In genomic region chr1:155015527-155016230, GRCh38 we compare ENCODE assay signal across 15 cellular contexts. TPM values are rescaled to one million over a fixed set of nuclear protein-coding genes. Genes with fewer than 3 reads are reported as not detected.
A peak's percentile ranks its signal among the peaks of the same experiment; 100 is the strongest.
DNase-seq lines count a peak whose midpoint lies in the region; ATAC-seq, FAIRE-seq and TF ChIP-seq lines count a peak whose summit lies in the region.
"Had no signal": no experiment of that assay in that cellular context is flagged by ENCODE, and none has a peak within 500 bp of the region (broad histone marks: within the 10 kb centered on the region; RNA-seq: fewer than 3 reads in every experiment).

No MANE protein-coding gene starts in this region.

- peaks cover 66% of the 10 kb centered on the region for H3K36me3 Mint-ChIP-seq in T-helper 2 cell treated with Interferon-gamma antibody and Interleukin-4, amounts not matched to agents 5 μg/mL and 100 μg/mL, for 36 hours (ENCODE audit: low read depth)

- no peaks in the 10 kb centered on the region for H3K27me3 Mint-ChIP-seq in T-helper 2 cell treated with Interferon-gamma antibody and Interleukin-4, amounts not matched to agents 5 μg/mL and 100 μg/mL, for 36 hours (ENCODE audit: low read depth)

- peak overlapping the region; percentile 77 for H3K27ac Mint-ChIP-seq in T-helper 2 cell treated with Interferon-gamma antibody and Interleukin-4, amounts not matched to agents 5 μg/mL and 100 μg/mL, for 36 hours

- peak overlapping the region; percentile 85 to 99 (median 92) for H3K27ac ChIP-seq in Peyer's patch
- H3K27ac ChIP-seq in esophagus (ENCODE audit: low read depth in 2 of 2, low read length in 1 of 2): peak overlapping the region; percentile 95 to 96
- peak overlapping the region; percentile 83 to 99 for H3K27ac ChIP-seq in small intestine (ENCODE audit: low read depth in 1 of 2, low read length in 1 of 2)

- no peak for DNase-seq in T-helper 2 cell treated with Interferon-gamma antibody and Interleukin-4, amounts not matched to agents 5 μg/mL and 100 μg/mL, for 36 hours (ENCODE audit: low spot score)
- no peak for DNase-seq in T-helper 2 cell
- peak in 1 of 3 donors; percentile 61 for DNase-seq in Peyer's patch
- DNase-seq in small intestine: no peak
- DNase-seq in NCI-H146 treated with DMSO at 0.1 percent for 48 hours (lab: John Stamatoyannopoulos, UW; ENCODE audit: unreplicated experiment): no peak
- no peak for DNase-seq in NCI-H2029 (lab: John Stamatoyannopoulos, UW)
- DNase-seq: MV-4-11 had no signal

- TF ChIP-seq POLR2A in Peyer's patch (IDR thresholded peaks at IDR 0.05): no peak

- peaks cover 3 to 74% (median 44%) of the 10 kb centered on the region in 4 donors for H3K4me1 ChIP-seq in Peyer's patch
- peaks cover 22 to 56% of the 10 kb centered on the region in 2 donors for H3K4me1 ChIP-seq in esophagus (ENCODE audit: control insufficient read depth in 2 of 2, insufficient read depth in 2 of 2, low read length in 1 of 2)
- peaks cover 2 to 31% of the 10 kb centered on the region in 2 donors for H3K4me1 ChIP-seq in small intestine (ENCODE audit: control insufficient read depth in 2 of 2, insufficient read depth in 1 of 2, low read depth in 1 of 2, low read length in 1 of 2)

- no peak for TF ChIP-seq CTCF in Peyer's patch (IDR thresholded peaks at IDR 0.05)

- H3K9me3 ChIP-seq in Peyer's patch (no peaks in the 10 kb centered on the region), esophagus (ENCODE audit: control insufficient read depth in 2 of 2, insufficient read depth in 1 of 2, low read depth in 1 of 2, low read length in 1 of 2) (no peaks in the 10 kb centered on the region), small intestine (ENCODE audit: control insufficient read depth, low read depth) (no peaks in the 10 kb centered on the region)

- peak overlapping the region; percentile 62 for H3K4me3 Mint-ChIP-seq in T-helper 2 cell treated with Interferon-gamma antibody and Interleukin-4, amounts not matched to agents 5 μg/mL and 100 μg/mL, for 36 hours

- H3K4me1 Mint-ChIP-seq in T-helper 2 cell treated with Interferon-gamma antibody and Interleukin-4, amounts not matched to agents 5 μg/mL and 100 μg/mL, for 36 hours (ENCODE audit: low read depth): peaks cover 53% of the 10 kb centered on the region

- ATAC-seq in GM21526 (IDR thresholded peaks at IDR 0.05; ENCODE audit: low FRiP score, unreplicated experiment): no peak

- WGBS in esophagus, 2 donors: 66 to 67% methylated on average over 16 of the region's 16 CpGs
- WGBS in small intestine, 3 donors: 69 to 80% (median 74%) methylated on average over 16 of the region's 16 CpGs

- H3K4me3 ChIP-seq in Peyer's patch: no peak overlapping the region
- no peak overlapping the region for H3K4me3 ChIP-seq in esophagus (ENCODE audit: low read depth in 1 of 2, low read length in 2 of 2)
- H3K4me3 ChIP-seq in small intestine (ENCODE audit: low read depth in 1 of 2, low read length in 2 of 2): no peak overlapping the region

- H3K27me3 ChIP-seq in Peyer's patch: no peaks in the 10 kb centered on the region
- H3K27me3 ChIP-seq in esophagus (ENCODE audit: control insufficient read depth in 1 of 2, insufficient read depth in 2 of 2, low read length in 2 of 2): no peaks in the 10 kb centered on the region
- no peaks in the 10 kb centered on the region for H3K27me3 ChIP-seq in small intestine (ENCODE audit: control insufficient read depth in 2 of 2, insufficient read depth in 2 of 2, low read length in 2 of 2)

- no peak for FAIRE-seq in small intestine (lab: Jason Lieb, UNC)
- FAIRE-seq: frontal cortex, GM18507 had no signal

- no peaks in the 10 kb centered on the region for H3K9me3 Mint-ChIP-seq in T-helper 2 cell treated with Interferon-gamma antibody and Interleukin-4, amounts not matched to agents 5 μg/mL and 100 μg/mL, for 36 hours

- peaks cover 0 to 42% (median 0%) of the 10 kb centered on the region in 3 donors for H3K36me3 ChIP-seq in Peyer's patch
- peaks cover 8 to 38% of the 10 kb centered on the region in 2 donors for H3K36me3 ChIP-seq in esophagus (ENCODE audit: control insufficient read depth in 2 of 2, insufficient read depth in 2 of 2, low read length in 1 of 2)
- H3K36me3 ChIP-seq in small intestine (ENCODE audit: control insufficient read depth in 2 of 2, insufficient read depth in 2 of 2, low read length in 2 of 2): peaks cover 6 to 22% of the 10 kb centered on the region in 2 donors

RNA-seq across cellular contexts. Expression of gene ZBTB7B, which starts 13.1 kb away (rescaled TPM):
- 100 to 1,000 TPM in 3 of 4 donors, 10 to 100 TPM in 1; 35.5 to 412 (median 346) TPM for total RNA-seq in Peyer's patch
- polyA plus RNA-seq in esophagus: 10 to 100 TPM; 71.7 to 95.8 TPM
- polyA plus RNA-seq in small intestine: 100 to 1,000 TPM in 2 of 3 donors, 10 to 100 TPM in 1; 93.2 to 222 (median 136) TPM

RNA-seq across cellular contexts. Expression of gene DCST2, which starts 17.9 kb away (rescaled TPM):
- 10 to 100 TPM in 1 of 4 donors, 1 to 10 TPM in 3; 1.7 to 12.5 (median 5.3) TPM for total RNA-seq in Peyer's patch
- polyA plus RNA-seq in esophagus: 10 to 100 TPM in 1 of 2 donors, 1 to 10 TPM in 1; 1.7 to 10.1 TPM
- polyA plus RNA-seq in small intestine: 10 to 100 TPM in 2 of 3 donors, 1 to 10 TPM in 1; 1.9 to 27.1 (median 18.6) TPM
- total RNA-seq: Daoy had no signal

RNA-seq across cellular contexts. Expression of gene DCST1, which starts 17.9 kb away (rescaled TPM):
- 1 to 10 TPM in 1 of 4 donors, under 1 TPM in 1, not detected in 2; 0.88 to 2.7 TPM for total RNA-seq in Peyer's patch
- polyA plus RNA-seq in esophagus (under 1 TPM; 0.14 to 0.29 TPM), small intestine (under 1 TPM in 1 of 3 donors, not detected in 2; 0.10 TPM)
- total RNA-seq: A172, Daoy, frontal cortex, liver, NCI-H460 had no signal
- polyA plus RNA-seq: liver had no signal

RNA-seq across cellular contexts. Expression of gene LENEP, which starts 22.3 kb away (rescaled TPM):
- total RNA-seq in Peyer's patch: not detected
- under 1 TPM in 1 of 2 donors, not detected in 1; 0.22 TPM for polyA plus RNA-seq in esophagus
- polyA plus RNA-seq in small intestine: not detected
- total RNA-seq: A172, Daoy had no signal
- polyA plus RNA-seq: liver had no signal

RNA-seq across cellular contexts. Expression of gene FLAD1, which starts 32.5 kb away (rescaled TPM):
- total RNA-seq in Peyer's patch: 10 to 100 TPM; 29.7 to 50.3 (median 46.3) TPM
- polyA plus RNA-seq in esophagus (10 to 100 TPM; 27.1 TPM), small intestine (10 to 100 TPM; 33.1 to 51.4 (median 35.7) TPM)
